19 cellular contexts compared by ENCODE assay signal in the genomic region with DNA sequence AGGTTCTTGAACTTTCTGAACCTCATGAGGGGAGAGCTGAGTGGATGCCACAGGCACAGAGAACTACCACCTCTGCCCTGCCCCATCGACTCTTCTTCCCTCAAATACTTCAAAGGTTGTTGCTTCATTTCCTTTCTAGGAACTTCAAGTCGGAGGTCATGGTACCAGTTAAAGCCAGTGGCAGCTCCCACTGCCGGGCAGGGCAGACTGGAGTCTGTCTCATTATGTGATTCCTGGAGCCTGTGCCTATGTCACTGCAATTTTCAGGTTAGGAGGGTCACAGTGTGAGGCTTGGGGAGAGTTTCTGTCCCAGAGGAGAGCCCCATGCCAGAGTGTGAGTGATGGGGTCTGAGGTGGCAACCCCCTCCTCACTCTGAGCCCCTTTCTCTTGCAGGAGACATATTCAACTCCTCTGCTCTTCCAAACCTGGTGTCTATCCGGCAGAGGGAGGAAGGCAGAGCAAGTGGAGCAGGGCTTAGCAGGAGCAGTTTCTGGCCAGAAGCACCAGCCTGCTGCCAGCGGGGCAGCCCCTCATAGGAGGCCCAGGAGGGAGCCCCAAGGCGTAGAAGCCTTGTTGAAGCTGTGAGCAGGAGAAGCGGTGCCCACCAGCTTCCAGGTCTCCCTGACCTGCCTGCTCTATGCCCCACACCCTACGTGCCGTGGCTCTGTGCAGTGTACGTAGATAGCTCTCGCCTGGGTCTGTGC. TPM values are rescaled to one million over a fixed set of nuclear protein-coding genes. Genes with fewer than 3 reads are reported as not detected.
DNase-seq lines count a peak whose midpoint lies in the region; ATAC-seq and TF ChIP-seq lines count a peak whose summit lies in the region.
"Had no signal": no experiment of that assay in that cellular context is flagged by ENCODE, and none has a peak within 500 bp of the region (broad histone marks: within the 10 kb centered on the region; RNA-seq: fewer than 3 reads in every experiment).

No MANE protein-coding gene starts in this region.

- H3K27ac ChIP-seq in HCT116 (ENCODE audit: low read depth, low read length) (no peak overlapping the region), foreskin keratinocyte (no peak overlapping the region)
- H3K27ac ChIP-seq: C4-2B, SK-N-MC had no signal

- DNase-seq in SKM-1 treated with dmso at 0.1 percent for 144 hours (lab: John Stamatoyannopoulos, UW; ENCODE audit: unreplicated experiment) (peak; percentile 10), SKM-1 (lab: John Stamatoyannopoulos, UW; ENCODE audit: unreplicated experiment) (no peak), HCT116 (ENCODE audit: low read depth, low spot score) (no peak), foreskin keratinocyte (peak; percentile 63 to 89), Right ventricle myocardium inferior (ENCODE audit: missing footprints) (no peak), NCI-H1092 (lab: John Stamatoyannopoulos, UW) (no peak)
- peak; percentile 20 for DNase-seq in activated CD4-positive, alpha-beta memory T cell treated with anti-CD3 and anti-CD28 coated beads for 36 hours
- no peak for DNase-seq in stimulated activated naive B cell treated with anti-CD40 and anti-IgM and Interleukin-4, amounts not matched to agents 10 μg/mL and 1 μg/mL and 100 μg/mL, for 72 hours
- DNase-seq: COR-L47, EL, KG1, NCI-H1417 treated with DMSO at 0.1 percent for 48 hours, NCI-H2029, NCI-H2171, NCI-H446, NCI-H69, PC-3 had no signal

- peaks cover 4% of the 10 kb centered on the region for H3K36me3 Mint-ChIP-seq in activated CD4-positive, alpha-beta memory T cell treated with anti-CD3 and anti-CD28 coated beads for 36 hours
- H3K36me3 Mint-ChIP-seq in stimulated activated naive B cell treated with anti-CD40 and anti-IgM and Interleukin-4, amounts not matched to agents 10 μg/mL and 1 μg/mL and 100 μg/mL, for 72 hours: no peaks in the 10 kb centered on the region

- H2AFZ ChIP-seq in HCT116 (ENCODE audit: low read depth, low read length, poor library complexity, severe bottlenecking): no peak overlapping the region

- H3K9me3 Mint-ChIP-seq in activated CD4-positive, alpha-beta memory T cell treated with anti-CD3 and anti-CD28 coated beads for 36 hours: no peaks in the 10 kb centered on the region
- no peaks in the 10 kb centered on the region for H3K9me3 Mint-ChIP-seq in stimulated activated naive B cell treated with anti-CD40 and anti-IgM and Interleukin-4, amounts not matched to agents 10 μg/mL and 1 μg/mL and 100 μg/mL, for 72 hours

- H3K4me3 Mint-ChIP-seq in activated CD4-positive, alpha-beta memory T cell treated with anti-CD3 and anti-CD28 coated beads for 36 hours: no peak overlapping the region
- H3K4me3 Mint-ChIP-seq in stimulated activated naive B cell treated with anti-CD40 and anti-IgM and Interleukin-4, amounts not matched to agents 10 μg/mL and 1 μg/mL and 100 μg/mL, for 72 hours: no peak overlapping the region

- TF ChIP-seq CTCF in HCT116 (IDR thresholded peaks at IDR 0.05 in 2 of 3, conservative IDR thresholded peaks at IDR 0.05 in 1 of 3; ENCODE audit: borderline replicate concordance in 1 of 3, insufficient read depth in 1 of 3, low read depth in 2 of 3, low read length in 2 of 3): no peak
- no peak for TF ChIP-seq CTCF in foreskin keratinocyte (conservative IDR thresholded peaks at IDR 0.05)

- ATAC-seq in HCT116 (no peak), foreskin keratinocyte (peak; percentile 3), Right ventricle myocardium inferior (no peak)
- ATAC-seq in stimulated activated naive B cell treated with anti-CD40 and anti-IgM and Interleukin-4, amounts not matched to agents 10 μg/mL and 1 μg/mL and 100 μg/mL, for 72 hours (replicated peaks): no peak
- ATAC-seq: PC-3 had no signal

- RAD21 ChIA-PET in HCT116 (lab: Charles Lee; ENCODE audit: low non-redundant PET in 1 of 2, low total read pairs in 2 of 2, uncharacterized antibody in 2 of 2, unreplicated experiment in 2 of 2): no interaction called here

- intact Hi-C loops in HCT116 (cut with micrococcal nuclease): no loop called here
- intact Hi-C loops in activated CD4-positive, alpha-beta memory T cell treated with anti-CD3 and anti-CD28 coated beads for 36 hours (cut with micrococcal nuclease): no loop called here
- intact Hi-C loops in Right ventricle myocardium inferior (cut with DNase I): no loop called here

- no peaks in the 10 kb centered on the region for H3K79me2 ChIP-seq in HCT116 (ENCODE audit: insufficient read depth, low read length)

- H3K9me3 ChIP-seq in HCT116 (ENCODE audit: control insufficient read depth in 1 of 2, insufficient read depth in 1 of 2, low read depth in 1 of 2, low read length in 2 of 2): no peaks in the 10 kb centered on the region

- no peak overlapping the region for H3K4me2 ChIP-seq in HCT116 (ENCODE audit: low read length)

- peaks cover 0 to 6% of the 10 kb centered on the region in 2 experiments; a peak in 1 of 4 replicates for H3K4me1 ChIP-seq in HCT116 (ENCODE audit: control insufficient read depth in 1 of 2, insufficient read depth in 2 of 2, low read length in 2 of 2)
- peaks cover 4% of the 10 kb centered on the region for H3K4me1 ChIP-seq in foreskin keratinocyte

- no TSS peak for BruUV-seq in HCT116 (replicated peaks; lab: Mats Ljungman, UMichigan)

- CTCF ChIA-PET in HCT116 (lab: Charles Lee): interaction anchor here (0.8 kb wide), 1 partner anchor 36 kb away, joined by 3 read pairs; no protein-coding TSS in a partner anchor
- CTCF ChIA-PET in activated CD4-positive, alpha-beta memory T cell treated with anti-CD3 and anti-CD28 coated beads for 36 hours (lab: Charles Lee): interaction anchor here (1.3 to 1.6 kb wide), 2 partner anchors 43 to 80 kb away, joined by 3 to 6 read pairs; no protein-coding TSS in a partner anchor

- no peaks in the 10 kb centered on the region for H3K27me3 Mint-ChIP-seq in activated CD4-positive, alpha-beta memory T cell treated with anti-CD3 and anti-CD28 coated beads for 36 hours
- H3K27me3 Mint-ChIP-seq in stimulated activated naive B cell treated with anti-CD40 and anti-IgM and Interleukin-4, amounts not matched to agents 10 μg/mL and 1 μg/mL and 100 μg/mL, for 72 hours: peaks cover 12 to 18% of the 10 kb centered on the region in 2 donors

- no peak for TF ChIP-seq POLR2A in HCT116 (IDR thresholded peaks at IDR 0.05; ENCODE audit: borderline replicate concordance, extremely low read depth, insufficient read depth, insufficient read length)

- H4K20me1 ChIP-seq in HCT116 (ENCODE audit: insufficient read depth): no peaks in the 10 kb centered on the region

- no peaks in the 10 kb centered on the region for H3K27me3 ChIP-seq in HCT116 (ENCODE audit: insufficient read depth, low read length)
- no peaks in the 10 kb centered on the region for H3K27me3 ChIP-seq in foreskin keratinocyte

- H3K9ac ChIP-seq in HCT116 (ENCODE audit: low read length): no peak overlapping the region

- H3K36me3 ChIP-seq in HCT116 (ENCODE audit: control insufficient read depth in 1 of 2, insufficient read depth in 2 of 2, low read length in 2 of 2): peaks cover 0 to 10% of the 10 kb centered on the region in 2 experiments; a peak in 1 of 4 replicates

- no peak overlapping the region for H3K27ac Mint-ChIP-seq in activated CD4-positive, alpha-beta memory T cell treated with anti-CD3 and anti-CD28 coated beads for 36 hours
- no peak overlapping the region for H3K27ac Mint-ChIP-seq in stimulated activated naive B cell treated with anti-CD40 and anti-IgM and Interleukin-4, amounts not matched to agents 10 μg/mL and 1 μg/mL and 100 μg/mL, for 72 hours

- TF ChIP-seq RAD21 in HCT116 (IDR thresholded peaks at IDR 0.05; ENCODE audit: low read depth): no peak

- no peak overlapping the region for H3K4me3 ChIP-seq in HCT116 (replicated peaks in 1 of 2; ENCODE audit: low read depth in 1 of 2, low read length in 2 of 2)
- H3K4me3 ChIP-seq: SK-N-MC had no signal

- POLR2A ChIA-PET in HCT116 (lab: Charles Lee): no interaction called here
- POLR2A ChIA-PET in activated CD4-positive, alpha-beta memory T cell treated with anti-CD3 and anti-CD28 coated beads for 36 hours (lab: Charles Lee): no interaction called here

- H3K4me1 Mint-ChIP-seq in activated CD4-positive, alpha-beta memory T cell treated with anti-CD3 and anti-CD28 coated beads for 36 hours (ENCODE audit: low read depth): peaks cover 4% of the 10 kb centered on the region
- H3K4me1 Mint-ChIP-seq in stimulated activated naive B cell treated with anti-CD40 and anti-IgM and Interleukin-4, amounts not matched to agents 10 μg/mL and 1 μg/mL and 100 μg/mL, for 72 hours: no peaks in the 10 kb centered on the region

- H3K9me2 ChIP-seq in HCT116 (ENCODE audit: insufficient read depth): no peaks in the 10 kb centered on the region

TF ChIP-seq in HCT116, 20 proteins besides CTCF, POLR2A, EP300 and RAD21:
- TF ChIP-seq SP1 (IDR thresholded peaks at IDR 0.05; ENCODE audit: low read depth): no peak
- no peak for TF ChIP-seq YY1 (IDR thresholded peaks at IDR 0.05; ENCODE audit: extremely low read depth, insufficient replicate concordance, low read depth, low read length)
- peak; percentile 42; the same call in 1 of the 2 replicates for TF ChIP-seq POLR2AphosphoS5 (IDR thresholded peaks at IDR 0.05; ENCODE audit: low read depth, low read length)

RNA-seq across cellular contexts. Expression of a gene that starts 29.3 kb away (rescaled TPM):
- not detected for total RNA-seq in HCT116 (2021; ENCODE audit: unreplicated experiment)
- 0.03 and 0.16 TPM in 2 replicates for polyA plus RNA-seq in HCT116 (2012)
- under 1 TPM; 0.69 to 0.94 TPM for total RNA-seq in activated CD4-positive, alpha-beta memory T cell treated with anti-CD3 and anti-CD28 coated beads for 36 hours
- not detected in 2 replicates for total RNA-seq in foreskin keratinocyte
- not detected in 2 replicates for polyA plus RNA-seq in foreskin keratinocyte
- not detected for total RNA-seq in Right ventricle myocardium inferior
- total RNA-seq: PC-3 had no signal

RNA-seq across cellular contexts. Expression of a gene that starts 39.4 kb away (rescaled TPM):
- total RNA-seq in HCT116 (2021; ENCODE audit: unreplicated experiment) (70.2 TPM), foreskin keratinocyte (1,286 and 1,603 TPM in 2 replicates), Right ventricle myocardium inferior (5.9 TPM)
- 98.9 and 197 TPM in 2 replicates for polyA plus RNA-seq in HCT116 (2012)
- total RNA-seq in activated CD4-positive, alpha-beta memory T cell treated with anti-CD3 and anti-CD28 coated beads for 36 hours: 10 to 100 TPM; 14.6 to 14.7 TPM
- 823 and 1,080 TPM in 2 replicates for polyA plus RNA-seq in foreskin keratinocyte

Comparison
In these comparisons a context has a peak if more than half of its experiments do, and no peak if none do; other contexts are left out.
1. DNase-seq: peak in SKM-1 treated with dmso at 0.1 percent for 144 hours (single experiment), activated CD4-positive, alpha-beta memory T cell treated with anti-CD3 and anti-CD28 coated beads for 36 hours (single experiment) and foreskin keratinocyte (2 of 2); none in SKM-1 (single experiment), HCT116 (single experiment), Right ventricle myocardium inferior (single experiment), NCI-H1092 (single experiment) and stimulated activated naive B cell treated with anti-CD40 and anti-IgM and Interleukin-4, amounts not matched to agents 10 μg/mL and 1 μg/mL and 100 μg/mL, for 72 hours (single experiment).
2. RNA of a gene that starts 39.4 kb away (total RNA-seq): 1,286 to 1,603 TPM in foreskin keratinocyte; 70.2 TPM in HCT116 (single experiment), 14.6 to 14.7 TPM in activated CD4-positive, alpha-beta memory T cell treated with anti-CD3 and anti-CD28 coated beads for 36 hours and 5.9 TPM in Right ventricle myocardium inferior (single experiment); every median in the first group is over 10 times any median in the second.